Comparison of ENCODE assay signal across 8 cellular contexts in genomic region chr19:52297601-52298358, GRCh38. TPM values are rescaled to one million over a fixed set of nuclear protein-coding genes. Genes with fewer than 3 reads are reported as not detected.
DNase-seq lines count a peak whose midpoint lies in the region; ATAC-seq and TF ChIP-seq lines count a peak whose summit lies in the region.

No MANE protein-coding gene starts in this region.

- TF ChIP-seq POLR2A in esophagus muscularis mucosa (IDR thresholded peaks at IDR 0.05; ENCODE audit: low read depth) (no peak), ovary (IDR thresholded peaks at IDR 0.05) (no peak)

- peaks cover 39% of the 10 kb centered on the region for H3K36me3 ChIP-seq in SJCRH30
- peaks cover 24 to 41% (median 36%) of the 10 kb centered on the region in 4 donors for H3K36me3 ChIP-seq in esophagus muscularis mucosa
- H3K36me3 ChIP-seq in ovary, result no peaks in the 10 kb centered on the region

- TF ChIP-seq EP300 in esophagus muscularis mucosa (IDR thresholded peaks at IDR 0.05) (no peak), ovary (IDR thresholded peaks at IDR 0.05) (no peak)

- no peak for DNase-seq in AG10803 (ENCODE audit: low read depth)
- DNase-seq in SJCRH30, result peak; percentile 5 to 9
- no peak for DNase-seq in esophagus muscularis mucosa (ENCODE audit: extremely low spot score)
- peak in 1 of 5 donors; percentile 23 for DNase-seq in ovary
- DNase-seq in activated gamma-delta T cell treated with Interleukin-2 at 50 U/mL for 16 hours, result no peak
- no peak for DNase-seq in NCI-H187 treated with DMSO at 0.1 percent for 48 hours (lab: John Stamatoyannopoulos, UW)

- TF ChIP-seq CTCF in AG10803 (conservative IDR thresholded peaks at IDR 0.05; ENCODE audit: low read length) (no peak), esophagus muscularis mucosa (IDR thresholded peaks at IDR 0.05) (no peak), ovary (IDR thresholded peaks at IDR 0.05) (no peak)

- H3K27ac ChIP-seq in SJCRH30, result peak overlapping the region; percentile 96
- H3K27ac ChIP-seq in esophagus muscularis mucosa (replicated peaks in 1 of 4), result peak overlapping the region; percentile 89 to 97 (median 94)
- H3K27ac ChIP-seq in ovary, result peak overlapping the region; percentile 50 to 83

- H3K4me3 ChIP-seq in AG10803 (ENCODE audit: low read length), result peak overlapping the region; percentile 95
- peak overlapping the region; percentile 100 for H3K4me3 ChIP-seq in SJCRH30
- peak overlapping the region; percentile 86 to 89 (median 86) for H3K4me3 ChIP-seq in esophagus muscularis mucosa
- peak overlapping the region; percentile 68 for H3K4me3 ChIP-seq in ovary

- WGBS in esophagus muscularis mucosa, result 17% methylated on average over 18 of the region's 18 CpGs
- WGBS in ovary, 3 donors, result 7 to 9% (median 9%) methylated on average over 18 of the region's 18 CpGs

- peak; percentile 15 for ATAC-seq in GM21367 (IDR thresholded peaks at IDR 0.05; ENCODE audit: unreplicated experiment)
- no peak for ATAC-seq in HG03025 (IDR thresholded peaks at IDR 0.05; ENCODE audit: low FRiP score, unreplicated experiment)

- H3K4me1 ChIP-seq in SJCRH30 (no peaks in the 10 kb centered on the region), esophagus muscularis mucosa (peaks cover 15 to 21% (median 19%) of the 10 kb centered on the region in 4 donors), ovary (ENCODE audit: insufficient read depth) (peaks cover 4% of the 10 kb centered on the region)

- H3K9me3 ChIP-seq in SJCRH30 (replicated peaks), result no peaks in the 10 kb centered on the region; the same call in none of the 2 replicates
- H3K9me3 ChIP-seq in esophagus muscularis mucosa, result peaks cover 0 to 9% (median 3%) of the 10 kb centered on the region in 4 donors
- no peaks in the 10 kb centered on the region for H3K9me3 ChIP-seq in ovary

- intact Hi-C loops in esophagus muscularis mucosa (cut with DNase I) (loop anchor here (1.0 kb wide), 1 partner anchor 28 kb away; the partner anchor contains the start of gene ZNF766), ovary (cut with DNase I) (no loop called here)

- H3K27me3 ChIP-seq in SJCRH30, result no peaks in the 10 kb centered on the region
- H3K27me3 ChIP-seq in esophagus muscularis mucosa, result no peaks in the 10 kb centered on the region
- no peaks in the 10 kb centered on the region for H3K27me3 ChIP-seq in ovary

RNA-seq across cellular contexts. Expression of gene ZNF480, which starts 0.8 kb away (rescaled TPM):
- 14.6 and 17.3 TPM in 2 replicates for total RNA-seq in SJCRH30 (2014; rRNA removed; shearing (Covaris generic))
- 1 to 10 TPM; 6.0 to 10.0 (median 7.2) TPM for total RNA-seq in esophagus muscularis mucosa
- 10 to 100 TPM in 5 of 7 donors, 1 to 10 TPM in 2; 5.1 to 16.8 (median 14.4) TPM for total RNA-seq in ovary
- 1 to 10 TPM; 4.5 to 8.3 TPM for polyA plus RNA-seq in ovary

RNA-seq across cellular contexts. Expression of gene ZNF766, which starts 28.4 kb away (rescaled TPM):
- 19.1 and 23.4 TPM in 2 replicates for total RNA-seq in SJCRH30 (2014; rRNA removed; shearing (Covaris generic))
- total RNA-seq in esophagus muscularis mucosa (10 to 100 TPM in 2 of 4 donors, 1 to 10 TPM in 2; 8.3 to 13.9 (median 10.8) TPM), ovary (10 to 100 TPM in 5 of 7 donors, 1 to 10 TPM in 2; 5.2 to 26.4 (median 19.8) TPM)
- polyA plus RNA-seq in ovary, result 10 to 100 TPM; 10.1 to 24.3 TPM

RNA-seq across cellular contexts. Expression of gene ZNF610, which starts 38.3 kb away (rescaled TPM):
- 4.0 and 4.4 TPM in 2 replicates for total RNA-seq in SJCRH30 (2014; rRNA removed; shearing (Covaris generic))
- total RNA-seq in esophagus muscularis mucosa (1 to 10 TPM; 1.3 to 3.2 (median 2.2) TPM), ovary (1 to 10 TPM; 3.3 to 9.1 (median 6.5) TPM)
- 10 to 100 TPM in 1 of 2 donors, 1 to 10 TPM in 1; 5.3 to 11.7 TPM for polyA plus RNA-seq in ovary

Comparison
In these comparisons a context has a peak if more than half of its experiments do, and no peak if none do; other contexts are left out.
1. DNase-seq: peak in SJCRH30 (2 of 2); none in AG10803 (single experiment), esophagus muscularis mucosa (single experiment), activated gamma-delta T cell treated with Interleukin-2 at 50 U/mL for 16 hours (single experiment) and NCI-H187 treated with DMSO at 0.1 percent for 48 hours (single experiment).
2. Peak in every context shown above with its lines, with median percentiles within 50 percentile points of each other: H3K4me3 ChIP-seq and H3K27ac ChIP-seq.